8 cellular contexts compared by ENCODE assay signal in genomic region chr19:42108527-42109389, GRCh38. TPM values are rescaled to one million over a fixed set of nuclear protein-coding genes. Genes with fewer than 3 reads are reported as not detected.
DNase-seq lines count a peak whose midpoint lies in the region; ATAC-seq and TF ChIP-seq lines count a peak whose summit lies in the region.

No MANE protein-coding gene starts in this region.

- H3K4me1 Mint-ChIP-seq in CD4-positive, alpha-beta T cell (ENCODE audit: low read depth): peaks cover 10% of the 10 kb centered on the region
- peaks cover 55% of the 10 kb centered on the region for H3K4me1 Mint-ChIP-seq in activated T-cell treated with anti-CD3 and anti-CD28 coated beads, Interleukin-2, amount 50 U/mL, for 72 hours (ENCODE audit: low read depth)

- H3K27me3 Mint-ChIP-seq in CD4-positive, alpha-beta T cell: no peaks in the 10 kb centered on the region
- H3K27me3 Mint-ChIP-seq in activated T-cell treated with anti-CD3 and anti-CD28 coated beads, Interleukin-2, amount 50 U/mL, for 72 hours (ENCODE audit: low read depth): no peaks in the 10 kb centered on the region

- no peak overlapping the region for H3K4me3 Mint-ChIP-seq in CD4-positive, alpha-beta T cell
- no peak overlapping the region for H3K4me3 Mint-ChIP-seq in activated T-cell treated with anti-CD3 and anti-CD28 coated beads, Interleukin-2, amount 50 U/mL, for 72 hours

- 37 to 42% methylated on average over 10 to 16 of the region's 16 CpGs for WGBS in testis, 2 donors

- H3K4me1 ChIP-seq in testis: no peaks in the 10 kb centered on the region

- H3K36me3 Mint-ChIP-seq in CD4-positive, alpha-beta T cell (ENCODE audit: low read depth): peaks cover 48% of the 10 kb centered on the region
- peaks cover 6 to 16% of the 10 kb centered on the region in 2 donors for H3K36me3 Mint-ChIP-seq in activated T-cell treated with anti-CD3 and anti-CD28 coated beads, Interleukin-2, amount 50 U/mL, for 72 hours (ENCODE audit: insufficient read depth in 2 of 2)

- TF ChIP-seq CTCF in CD4-positive, alpha-beta T cell (IDR thresholded peaks at IDR 0.05): peak; percentile 100
- TF ChIP-seq CTCF in LNCaP clone FGC (IDR thresholded peaks at IDR 0.05; ENCODE audit: control insufficient read depth, extremely low read depth, insufficient read depth): peak; percentile 99
- peak; percentile 100 for TF ChIP-seq CTCF in fibroblast of the aortic adventitia (IDR thresholded peaks at IDR 0.05; ENCODE audit: insufficient read depth, low read length)
- peak; percentile 55 to 83 (median 63) for TF ChIP-seq CTCF in testis (IDR thresholded peaks at IDR 0.05)

- intact Hi-C loops in CD4-positive, alpha-beta T cell (cut with DNase I, micrococcal nuclease): loop anchor here (1.0 to 5.0 kb wide), 12 partner anchors 24 to 419 kb away; partner anchors contain the start of genes MEGF8 (in 2 of the 2), CEACAM1 (in 1 of the 2) and POU2F2 (in 1 of the 2)
- intact Hi-C loops in testis (cut with DNase I; ENCODE audit: low total_unique reads): no loop called here

- CTCF ChIA-PET in CD4-positive, alpha-beta T cell (lab: Charles Lee): interaction anchor here (0.5 to 2.7 kb wide), 18 partner anchors 12 to 342 kb away, joined by 3 to 16 read pairs (median 4); partner anchors contain the start of genes POU2F2 and ZNF574

- H3K9me3 Mint-ChIP-seq in CD4-positive, alpha-beta T cell: no peaks in the 10 kb centered on the region
- no peaks in the 10 kb centered on the region for H3K9me3 Mint-ChIP-seq in activated T-cell treated with anti-CD3 and anti-CD28 coated beads, Interleukin-2, amount 50 U/mL, for 72 hours

- peak overlapping the region; percentile 5 for H3K27ac Mint-ChIP-seq in CD4-positive, alpha-beta T cell
- H3K27ac Mint-ChIP-seq in activated T-cell treated with anti-CD3 and anti-CD28 coated beads, Interleukin-2, amount 50 U/mL, for 72 hours: no peak overlapping the region

- TF ChIP-seq POLR2A in testis (IDR thresholded peaks at IDR 0.05): no peak

- H3K4me3 ChIP-seq in LNCaP clone FGC (ENCODE audit: low read depth, low read length) (no peak overlapping the region), fibroblast of the aortic adventitia (ENCODE audit: low read depth, low read length) (no peak overlapping the region), testis (no peak overlapping the region)

- no peaks in the 10 kb centered on the region for H3K9me3 ChIP-seq in CD4-positive, alpha-beta T cell (ENCODE audit: control insufficient read depth, low read length)
- H3K9me3 ChIP-seq in testis: no peaks in the 10 kb centered on the region

- peak; percentile 82 to 91 (median 88) for DNase-seq in CD4-positive, alpha-beta T cell
- DNase-seq in LNCaP clone FGC (ENCODE audit: low read depth) (peak; percentile 26), RKO (ENCODE audit: low spot score) (peak; percentile 86), fibroblast of the aortic adventitia (ENCODE audit: low read depth) (peak; percentile 93), occipital lobe (lab: John Stamatoyannopoulos, UW) (peak; percentile 32), testis (peak; percentile 82)
- peak; percentile 88 to 90 for DNase-seq in activated T-cell treated with anti-CD3 and anti-CD28 coated beads, Interleukin-2, amount 50 U/mL, for 72 hours

- ATAC-seq in CD4-positive, alpha-beta T cell (ENCODE audit: poor library complexity): peak; percentile 100
- peak; percentile 46 for ATAC-seq in GM19468 (IDR thresholded peaks at IDR 0.05; ENCODE audit: extremely low read depth, unreplicated experiment)
- peak; percentile 91 to 93 for ATAC-seq in activated T-cell treated with anti-CD3 and anti-CD28 coated beads, Interleukin-2, amount 50 U/mL, for 72 hours (replicated peaks in 1 of 2)

- no peaks in the 10 kb centered on the region for H3K27me3 ChIP-seq in CD4-positive, alpha-beta T cell (ENCODE audit: control insufficient read depth, insufficient read depth, low read length)
- no peaks in the 10 kb centered on the region for H3K27me3 ChIP-seq in testis

- no peaks in the 10 kb centered on the region for H3K36me3 ChIP-seq in testis (ENCODE audit: low read depth, missing control alignments)

- no peak overlapping the region for H3K27ac ChIP-seq in CD4-positive, alpha-beta T cell (ENCODE audit: low read depth, low read length)
- no peak overlapping the region for H3K27ac ChIP-seq in testis

- POLR2A ChIA-PET in CD4-positive, alpha-beta T cell (lab: Charles Lee): interaction anchor here (1.8 kb wide), 1 partner anchor 24 kb away, joined by 8 read pairs; the partner anchor contains the start of gene POU2F2

RNA-seq across cellular contexts. Expression of gene POU2F2, which starts 23.5 kb away (rescaled TPM):
- total RNA-seq in CD4-positive, alpha-beta T cell: 10 to 100 TPM; 18.6 to 19.9 TPM
- total RNA-seq in activated T-cell treated with anti-CD3 and anti-CD28 coated beads, Interleukin-2, amount 50 U/mL, for 72 hours: 10 to 100 TPM; 45.0 to 56.0 TPM
- total RNA-seq in fibroblast of the aortic adventitia (ENCODE audit: low replicate concordance) (0.08 and 0.18 TPM in 2 replicates), occipital lobe (3.0 TPM), testis (10 to 100 TPM in 1 of 2 donors, 1 to 10 TPM in 1; 9.4 to 20.6 TPM)
- 13.2 TPM for polyA plus RNA-seq in testis (ENCODE audit: insufficient read depth, low read depth, low replicate concordance)

RNA-seq across cellular contexts. Expression of gene ZNF574, which starts 32.8 kb away (rescaled TPM):
- total RNA-seq in CD4-positive, alpha-beta T cell: 10 to 100 TPM; 21.5 to 24.0 TPM
- total RNA-seq in activated T-cell treated with anti-CD3 and anti-CD28 coated beads, Interleukin-2, amount 50 U/mL, for 72 hours: 10 to 100 TPM; 11.5 to 12.2 TPM
- total RNA-seq in fibroblast of the aortic adventitia (ENCODE audit: low replicate concordance) (4.7 and 17.2 TPM in 2 replicates), occipital lobe (11.1 TPM), testis (10 to 100 TPM; 63.2 to 64.8 TPM)
- 47.4 TPM for polyA plus RNA-seq in testis (ENCODE audit: insufficient read depth, low read depth, low replicate concordance)

RNA-seq across cellular contexts. Expression of gene GRIK5, which starts 38.8 kb away (rescaled TPM):
- under 1 TPM; 0.66 to 0.75 TPM for total RNA-seq in CD4-positive, alpha-beta T cell
- 1 to 10 TPM; 1.1 to 3.8 TPM for total RNA-seq in activated T-cell treated with anti-CD3 and anti-CD28 coated beads, Interleukin-2, amount 50 U/mL, for 72 hours
- total RNA-seq in fibroblast of the aortic adventitia (ENCODE audit: low replicate concordance) (0.08 and 0.18 TPM in 2 replicates), occipital lobe (20.0 TPM), testis (10 to 100 TPM; 43.8 to 87.4 TPM)
- polyA plus RNA-seq in testis (ENCODE audit: insufficient read depth, low read depth, low replicate concordance): 31.7 TPM

Comparison
In these comparisons a context has a peak if more than half of its experiments do, and no peak if none do; other contexts are left out.
1. ATAC-seq: peak in every context shown above with its lines; median percentile 100 in CD4-positive, alpha-beta T cell; 92 in activated T-cell treated with anti-CD3 and anti-CD28 coated beads, Interleukin-2, amount 50 U/mL, for 72 hours; 46 in GM19468.
2. DNase-seq: peak in every context shown above with its lines; median percentile 93 in fibroblast of the aortic adventitia; 89 in activated T-cell treated with anti-CD3 and anti-CD28 coated beads, Interleukin-2, amount 50 U/mL, for 72 hours; 88 in CD4-positive, alpha-beta T cell; 86 in RKO; 82 in testis; 32 in occipital lobe; 26 in LNCaP clone FGC.